Comparison of ENCODE assay signal across 26 cellular contexts in genomic region chr20:2535711-2536561, GRCh38. TPM values are rescaled to one million over a fixed set of nuclear protein-coding genes. Genes with fewer than 3 reads are reported as not detected.
A peak's percentile ranks its signal among the peaks of the same experiment; 100 is the strongest.
DNase-seq lines count a peak whose midpoint lies in the region; ATAC-seq, FAIRE-seq and TF ChIP-seq lines count a peak whose summit lies in the region.
"Had no signal": no experiment of that assay in that cellular context is flagged by ENCODE, and none has a peak within 500 bp of the region (broad histone marks: within the 10 kb centered on the region; RNA-seq: fewer than 3 reads in every experiment).

No MANE protein-coding gene starts in this region.

- H3K56ac ChIP-seq in H1 (replicated peaks; ENCODE audit: insufficient read length, low read depth, low read length): no peak overlapping the region

- no peak for ATAC-seq in lung (ENCODE audit: insufficient read depth, low FRiP score)
- no peak for ATAC-seq in CD4-positive, alpha-beta T cell (ENCODE audit: poor library complexity)
- ATAC-seq: A549 had no signal

- H3K23me2 ChIP-seq in H1 (ENCODE audit: low read depth, low read length): no peaks in the 10 kb centered on the region

- 70% methylated on average over 12 of the region's 12 CpGs; no CpG with 5 or more reads in 1 of the 2 experiments for WGBS in H1 (ENCODE audit: extremely low coverage in 1 of 2, insufficient coverage in 1 of 2, insufficient read length in 1 of 2, insufficient replicate concordance in 2 of 2, low coverage in 1 of 2, low lambda C conversion rate in 2 of 2, missing lambda C conversion rate in 1 of 2), 2 experiments
- WGBS in lung, 2 donors: 62 to 70% methylated on average over 12 of the region's 12 CpGs

- H2BK20ac ChIP-seq in H1 (ENCODE audit: low read length): no peak overlapping the region

- H3K9me3 ChIP-seq in HEK293 (ENCODE audit: control insufficient read depth, insufficient read depth, low read depth, low read length): no peaks in the 10 kb centered on the region
- H3K9me3 ChIP-seq in H1 (ENCODE audit: insufficient read depth in 2 of 2, low read depth in 1 of 2, low read length in 1 of 2): no peaks in the 10 kb centered on the region
- peaks cover 0 to 2% of the 10 kb centered on the region in 2 donors for H3K9me3 ChIP-seq in lung (ENCODE audit: control insufficient read depth in 2 of 2, insufficient read depth in 1 of 2, low read length in 1 of 2)
- no peaks in the 10 kb centered on the region for H3K9me3 ChIP-seq in CD4-positive, alpha-beta T cell (ENCODE audit: control insufficient read depth, low read length)
- H3K9me3 ChIP-seq: A549; BLaER1 treated with 17β-estradiol and CSF1 and Interleukin-3, amounts not matched to agents 10 nM and 100 nM; MG63 had no signal

- no peaks in the 10 kb centered on the region for H3K79me1 ChIP-seq in H1 (ENCODE audit: low read depth, low read length)

- no peak for FAIRE-seq in H1 (lab: Jason Lieb, UNC)
- FAIRE-seq: A549, GM12891, GM18507, H54, HTR-8/SVneo, RCC 7860 had no signal

- peak overlapping the region; percentile 43; the same call in 1 of the 2 replicates for H2BK12ac ChIP-seq in H1 (ENCODE audit: low read depth, low read length)

- peak overlapping the region; percentile 38; the same call in 1 of the 2 replicates for H3K18ac ChIP-seq in H1 (ENCODE audit: extremely low read depth, low read length)

- no peak overlapping the region for H3K4me3 ChIP-seq in HEK293 (ENCODE audit: low read depth, low read length)
- no peak overlapping the region for H3K4me3 ChIP-seq in H1 (ENCODE audit: extremely low read depth in 1 of 4, insufficient read depth in 2 of 4, low read depth in 3 of 4, low read length in 4 of 4)
- H3K4me3 ChIP-seq in lung: no peak overlapping the region
- H3K4me3 ChIP-seq: A549; BLaER1 treated with 17β-estradiol and CSF1 and Interleukin-3, amounts not matched to agents 10 nM and 100 nM; MG63; SK-N-MC had no signal

- TF ChIP-seq RAD21 in H1 (IDR thresholded peaks at IDR 0.05 in 1 of 2, conservative IDR thresholded peaks at IDR 0.05 in 1 of 2; ENCODE audit: low read depth in 2 of 2, low read length in 2 of 2): no peak

- H3K23ac ChIP-seq in H1 (ENCODE audit: insufficient read length): no peak overlapping the region

- H3K4me1 Mint-ChIP-seq in CD4-positive, alpha-beta T cell (ENCODE audit: low read depth): no peaks in the 10 kb centered on the region
- H3K4me1 Mint-ChIP-seq in activated naive CD8-positive, alpha-beta T cell treated with anti-CD3 and anti-CD28 coated beads for 36 hours: no peaks in the 10 kb centered on the region
- H3K4me1 Mint-ChIP-seq: CD8-positive, alpha-beta memory T cell had no signal

- H3K9ac ChIP-seq in H1 (replicated peaks in 1 of 4; ENCODE audit: extremely low read depth in 1 of 4, low read depth in 3 of 4, low read length in 3 of 4): no peak overlapping the region

- no peak overlapping the region for H2BK5ac ChIP-seq in H1 (ENCODE audit: low read depth, low read length)

- H3K27me3 ChIP-seq in H1 (replicated peaks in 1 of 4; ENCODE audit: control insufficient read depth in 3 of 4, extremely low read depth in 1 of 4, insufficient read depth in 3 of 4, low read length in 3 of 4) (peaks cover 0 to 3% (median 1%) of the 10 kb centered on the region in 4 experiments; a peak in 3 of 7 replicates), lung (ENCODE audit: control insufficient read depth, insufficient read depth) (no peaks in the 10 kb centered on the region)
- H3K27me3 ChIP-seq in CD4-positive, alpha-beta T cell (ENCODE audit: control insufficient read depth, insufficient read depth, low read length): peaks cover 3% of the 10 kb centered on the region
- H3K27me3 ChIP-seq: MG63 had no signal

- no peak for TF ChIP-seq CTCF in HEK293 (tag by site-specific recombination; IDR thresholded peaks at IDR 0.05)
- TF ChIP-seq CTCF in H1 (IDR thresholded peaks at IDR 0.05; ENCODE audit: control extremely low read depth in 1 of 3, insufficient read depth in 1 of 3, low read depth in 1 of 3, low read length in 3 of 3): no peak
- TF ChIP-seq CTCF in lung (IDR thresholded peaks at IDR 0.05; ENCODE audit: control extremely low read depth, extremely low read depth): no peak
- no peak for TF ChIP-seq CTCF in CD4-positive, alpha-beta T cell (IDR thresholded peaks at IDR 0.05)

- no peak overlapping the region for H4K5ac ChIP-seq in H1 (ENCODE audit: insufficient read length, low read depth, low read length)

- POLR2A ChIA-PET in HEK293 (lab: Yijun Ruan, JAX) (interaction anchor here (0.7 kb wide), 1 partner anchor 18 kb away, joined by 4 read pairs; no protein-coding TSS in a partner anchor), H1 (lab: Charles Lee; ENCODE audit: partially characterized antibody) (interaction anchor here (2.0 kb wide), 1 partner anchor 116 kb away, joined by 10 read pairs; the partner anchor contains the start of gene NOP56)
- POLR2A ChIA-PET in CD4-positive, alpha-beta T cell (lab: Charles Lee): no interaction called here

- H4K91ac ChIP-seq in H1 (replicated peaks; ENCODE audit: insufficient read length, low read length): peak overlapping the region; percentile 59

- H3K36me3 ChIP-seq in HEK293 (ENCODE audit: control insufficient read depth in 2 of 2, insufficient read depth in 1 of 2, low read length in 2 of 2) (no peaks in the 10 kb centered on the region), H1 (ENCODE audit: control insufficient read depth in 2 of 4, insufficient read depth in 4 of 4, low read length in 3 of 4) (no peaks in the 10 kb centered on the region), lung (ENCODE audit: control insufficient read depth in 2 of 2, insufficient read depth in 2 of 2, low read length in 2 of 2) (no peaks in the 10 kb centered on the region)
- H3K36me3 ChIP-seq: BLaER1 treated with 17β-estradiol and CSF1 and Interleukin-3, amounts not matched to agents 10 nM and 100 nM; MG63 had no signal

- no peaks in the 10 kb centered on the region for H4K20me1 ChIP-seq in H1 (replicated peaks in 1 of 2; ENCODE audit: control insufficient read depth in 1 of 2, insufficient read depth in 2 of 2, low read length in 2 of 2)
- H4K20me1 ChIP-seq: BLaER1 treated with 17β-estradiol and CSF1 and Interleukin-3, amounts not matched to agents 10 nM and 100 nM had no signal

- 0 out of 2 replicates have a peak, but pooled peaks cover 5% of the 10 kb centered on the region for H3K4me1 ChIP-seq in HEK293 (ENCODE audit: control insufficient read depth, insufficient read depth, low read length)
- H3K4me1 ChIP-seq in H1 (replicated peaks in 1 of 4; ENCODE audit: control insufficient read depth in 3 of 4, insufficient read depth in 4 of 4, low read length in 3 of 4): peaks cover 0 to 9% (median 0%) of the 10 kb centered on the region in 4 experiments; a peak in 2 of 7 replicates
- no peaks in the 10 kb centered on the region for H3K4me1 ChIP-seq in lung (ENCODE audit: control insufficient read depth in 2 of 2, insufficient read depth in 2 of 2, low read length in 2 of 2)
- H3K4me1 ChIP-seq: A549; BLaER1 treated with 17β-estradiol and CSF1 and Interleukin-3, amounts not matched to agents 10 nM and 100 nM had no signal

- H2BK120ac ChIP-seq in H1 (replicated peaks; ENCODE audit: low read depth, low read length): no peak overlapping the region

- H3K79me2 ChIP-seq in H1 (ENCODE audit: control insufficient read depth in 1 of 2, insufficient read depth in 2 of 2, low read length in 2 of 2): no peaks in the 10 kb centered on the region

- CTCF ChIA-PET in HEK293 (lab: Yijun Ruan, JAX) (interaction anchor here (0.7 to 4.3 kb wide), 3 partner anchors 13 to 84 kb away, joined by 3 to 26 read pairs (median 4); no protein-coding TSS in a partner anchor), H1 (lab: Charles Lee; ENCODE audit: partially characterized antibody) (interaction anchor here (1.0 to 6.1 kb wide), 2 partner anchors 13 to 18 kb away, joined by 3 to 35 read pairs; no protein-coding TSS in a partner anchor)
- CTCF ChIA-PET in CD4-positive, alpha-beta T cell (lab: Charles Lee): interaction anchor here (1.3 kb wide), 1 partner anchor 11 kb away, joined by 3 read pairs; no protein-coding TSS in a partner anchor

- DNase-seq in Ammon's horn (ENCODE audit: low spot score) (peak; percentile 46), H1 (ENCODE audit: low read depth in 1 of 2, low spot score in 2 of 2) (no peak), lung (ENCODE audit: low spot score) (peak; percentile 7), retina (no peak), globus pallidus (ENCODE audit: low spot score) (no peak)
- DNase-seq in CD4-positive, alpha-beta T cell: no peak
- no peak for DNase-seq in activated naive CD8-positive, alpha-beta T cell treated with anti-CD3 and anti-CD28 coated beads for 36 hours
- DNase-seq: CD8-positive, alpha-beta memory T cell; Kasumi-1; MG63; NCI-H1048; NCI-H1436; NCI-H2029; NCI-H510A; NCI-H748 treated with DMSO at 0.1 percent for 48 hours; NK-92 treated with Interleukin-12 subunit alpha and Interleukin-12 subunit beta, amount 100 ng/mL, for 24 hours; Right ventricle myocardium superior had no signal

- H2AFZ ChIP-seq in H1 (ENCODE audit: low read length): no peak overlapping the region; the same call in 1 of the 2 replicates

- no peak overlapping the region for H2AK5ac ChIP-seq in H1 (ENCODE audit: low read depth, low read length)

- TF ChIP-seq POLR2A in H1 (IDR thresholded peaks at IDR 0.05; ENCODE audit: control extremely low read depth in 1 of 2, low read depth in 2 of 2, low read length in 2 of 2): no peak

- H3K4me2 ChIP-seq in H1 (ENCODE audit: insufficient read depth in 1 of 2, low read depth in 2 of 2, low read length in 2 of 2): peak overlapping the region in 1 of 2 experiments; percentile 23; a peak in 1 of 4 replicates
- H3K4me2 ChIP-seq: A549; BLaER1 treated with 17β-estradiol and CSF1 and Interleukin-3, amounts not matched to agents 10 nM and 100 nM had no signal

- H3K27ac Mint-ChIP-seq in CD4-positive, alpha-beta T cell: no peak overlapping the region
- H3K27ac Mint-ChIP-seq in activated naive CD8-positive, alpha-beta T cell treated with anti-CD3 and anti-CD28 coated beads for 36 hours: no peak overlapping the region
- H3K27ac Mint-ChIP-seq: CD8-positive, alpha-beta memory T cell had no signal

- intact Hi-C loops in CD4-positive, alpha-beta T cell (cut with DNase I, micrococcal nuclease): no loop called here

- no peak overlapping the region for H3K4me3 Mint-ChIP-seq in CD4-positive, alpha-beta T cell
- H3K4me3 Mint-ChIP-seq in activated naive CD8-positive, alpha-beta T cell treated with anti-CD3 and anti-CD28 coated beads for 36 hours: no peak overlapping the region
- H3K4me3 Mint-ChIP-seq: CD8-positive, alpha-beta memory T cell had no signal

- no peak overlapping the region for H3K14ac ChIP-seq in H1 (ENCODE audit: insufficient read length)

- no peak for TF ChIP-seq EP300 in H1 (IDR thresholded peaks at IDR 0.05; ENCODE audit: borderline replicate concordance in 1 of 2, low read depth in 2 of 2, low read length in 2 of 2)

- H4K8ac ChIP-seq in H1 (ENCODE audit: extremely low read depth, insufficient read depth, low read length): no peak overlapping the region

- no peak overlapping the region for H2BK15ac ChIP-seq in H1 (ENCODE audit: low read length)

- H3K9me3 Mint-ChIP-seq in CD4-positive, alpha-beta T cell: no peaks in the 10 kb centered on the region
- no peaks in the 10 kb centered on the region for H3K9me3 Mint-ChIP-seq in activated naive CD8-positive, alpha-beta T cell treated with anti-CD3 and anti-CD28 coated beads for 36 hours
- H3K9me3 Mint-ChIP-seq: CD8-positive, alpha-beta memory T cell had no signal

- no peak overlapping the region for H3K27ac ChIP-seq in HEK293 (ENCODE audit: extremely low read depth, low read depth, low read length)
- H3K27ac ChIP-seq in H1 (ENCODE audit: low read depth, low read length): no peak overlapping the region
- H3K27ac ChIP-seq in lung (ENCODE audit: low read depth in 1 of 2, low read length in 1 of 2): no peak overlapping the region
- no peak overlapping the region for H3K27ac ChIP-seq in CD4-positive, alpha-beta T cell (ENCODE audit: low read depth, low read length)
- H3K27ac ChIP-seq: A549; BLaER1 treated with 17β-estradiol and CSF1 and Interleukin-3, amounts not matched to agents 10 nM and 100 nM; SK-N-MC had no signal

- H3K36me3 Mint-ChIP-seq in CD4-positive, alpha-beta T cell (ENCODE audit: low read depth): no peaks in the 10 kb centered on the region
- no peaks in the 10 kb centered on the region for H3K36me3 Mint-ChIP-seq in activated naive CD8-positive, alpha-beta T cell treated with anti-CD3 and anti-CD28 coated beads for 36 hours
- H3K36me3 Mint-ChIP-seq: CD8-positive, alpha-beta memory T cell had no signal

- peaks cover 54% of the 10 kb centered on the region for H3K27me3 Mint-ChIP-seq in CD4-positive, alpha-beta T cell
- H3K27me3 Mint-ChIP-seq in activated naive CD8-positive, alpha-beta T cell treated with anti-CD3 and anti-CD28 coated beads for 36 hours: peaks cover 40% of the 10 kb centered on the region

- no peak overlapping the region for H3K4ac ChIP-seq in H1 (replicated peaks; ENCODE audit: insufficient read length, low read depth, low read length)

RNA-seq across cellular contexts. Expression of gene TMC2, which starts 0.4 kb away (rescaled TPM):
- total RNA-seq in H1 (2021; fragmentation: NEBNext Ultra II Directional; extraction: Animal tissue kit (Norgen Biotek cat#: 25700)): not detected in 2 replicates
- 0.05 TPM in 1 of 2 replicates, not detected in the other for polyA plus RNA-seq in H1 (2011; rRNA removed)
- polyA plus RNA-seq in H1 (2011; cell fraction: cytosol; rRNA removed): not detected
- 0.11 TPM for polyA plus RNA-seq in H1 (2011; cell fraction: nucleus; rRNA removed)
- polyA plus RNA-seq in H1 (2012, experiment 1 of 2): 0.05 to 0.09 TPM in 2 of 4 replicates, not detected in the others
- polyA plus RNA-seq in H1 (2012, experiment 2 of 2): not detected
- polyA plus RNA-seq in H1 (2013, experiment 1 of 2): 0.02 TPM
- polyA plus RNA-seq in H1 (2013, experiment 2 of 2): 0.02 TPM
- polyA minus RNA-seq in H1 (2011; rRNA and poly(A)+ RNA removed): 0.17 TPM in 1 of 2 replicates, not detected in the other
- not detected for polyA minus RNA-seq in H1 (2011; cell fraction: cytosol; rRNA and poly(A)+ RNA removed)
- polyA minus RNA-seq in H1 (2011; cell fraction: nucleus; rRNA and poly(A)+ RNA removed): not detected
- under 1 TPM in 1 of 2 donors, not detected in 1; 0.31 TPM for total RNA-seq in lung
- under 1 TPM; 0.06 to 0.15 TPM for polyA plus RNA-seq in lung
- not detected for total RNA-seq in CD4-positive, alpha-beta T cell
- not detected for total RNA-seq in activated naive CD8-positive, alpha-beta T cell treated with anti-CD3 and anti-CD28 coated beads for 36 hours
- total RNA-seq: CD8-positive, alpha-beta memory T cell; Right ventricle myocardium superior had no signal
- polyA plus RNA-seq: A549; CD8-positive, alpha-beta memory T cell had no signal

RNA-seq across cellular contexts. Expression of gene ZNF343, which starts 27.2 kb away (rescaled TPM):
- total RNA-seq in H1 (2021; fragmentation: NEBNext Ultra II Directional; extraction: Animal tissue kit (Norgen Biotek cat#: 25700)): 3.7 and 5.0 TPM in 2 replicates
- polyA plus RNA-seq in H1 (2011; rRNA removed): 1.1 and 1.8 TPM in 2 replicates
- polyA plus RNA-seq in H1 (2011; cell fraction: cytosol; rRNA removed): 1.9 TPM
- polyA plus RNA-seq in H1 (2011; cell fraction: nucleus; rRNA removed): 2.5 TPM
- 3.0 to 4.1 TPM (median 3.4 TPM) in 4 replicates for polyA plus RNA-seq in H1 (2012, experiment 1 of 2)
- 0.39 TPM for polyA plus RNA-seq in H1 (2012, experiment 2 of 2)
- 2.0 TPM for polyA plus RNA-seq in H1 (2013, experiment 1 of 2)
- polyA plus RNA-seq in H1 (2013, experiment 2 of 2): 2.5 TPM
- polyA minus RNA-seq in H1 (2011; rRNA and poly(A)+ RNA removed): 6.1 and 9.0 TPM in 2 replicates
- 2.8 TPM for polyA minus RNA-seq in H1 (2011; cell fraction: cytosol; rRNA and poly(A)+ RNA removed)
- 4.1 TPM for polyA minus RNA-seq in H1 (2011; cell fraction: nucleus; rRNA and poly(A)+ RNA removed)
- total RNA-seq in lung: 10 to 100 TPM in 1 of 2 donors, 1 to 10 TPM in 1; 8.6 to 14.8 TPM
- 1 to 10 TPM; 4.9 to 5.6 TPM for polyA plus RNA-seq in lung
- 1 to 10 TPM; 5.0 to 5.1 TPM for total RNA-seq in CD4-positive, alpha-beta T cell
- 10 to 100 TPM in 1 of 2 experiments, 1 to 10 TPM in 1; 8.8 to 10.4 TPM for total RNA-seq in activated naive CD8-positive, alpha-beta T cell treated with anti-CD3 and anti-CD28 coated beads for 36 hours

Comparison
In these comparisons a context has a peak if more than half of its experiments do, and no peak if none do; other contexts are left out.
1. DNase-seq: peak in Ammon's horn (single experiment) and lung (single experiment); none in H1 (0 of 2), CD4-positive, alpha-beta T cell (0 of 10), retina (single experiment), globus pallidus (single experiment) and activated naive CD8-positive, alpha-beta T cell treated with anti-CD3 and anti-CD28 coated beads for 36 hours (single experiment).